Comparison of ENCODE assay signal across 33 cellular contexts in genomic region chr4:142316913-142317312, GRCh38.
"Had no signal": no experiment of that assay in that cellular context is flagged by ENCODE, and none has a peak within 500 bp of the region (broad histone marks: within the 10 kb centered on the region; RNA-seq: fewer than 3 reads in every experiment).

No MANE protein-coding gene starts in this region.

- H3K27ac ChIP-seq: breast epithelium, cardiac muscle cell, colonic mucosa, epithelial cell of prostate, esophagus squamous epithelium, gastroesophageal sphincter, hepatocyte, WERI-Rb-1 had no signal

- H3K27ac Mint-ChIP-seq: activated B cell treated with CpG ODN at 0.5 μM for 24 hours; activated CD4-positive, alpha-beta memory T cell treated with anti-CD3 and anti-CD28 coated beads, Interleukin-2, amount 10 ng/mL, durations not matched to agents 7 days and 5 days; activated naive CD4-positive, alpha-beta T cell treated with anti-CD3 and anti-CD28 coated beads, Interleukin-2, amount 10 ng/mL, durations not matched to agents 7 days and 5 days; activated naive CD8-positive, alpha-beta T cell treated with anti-CD3 and anti-CD28 coated beads for 36 hours; activated naive CD8-positive, alpha-beta T cell treated with anti-CD3 and anti-CD28 coated beads, Interleukin-2, amount 50 U/mL, for 24 hours; activated T-cell treated with anti-CD3 and anti-CD28 coated beads, Interleukin-2, amount 50 U/mL, for 24 hours; brain; T-helper 1 cell treated with Interleukin-12 subunit alpha and Interleukin-12 subunit beta and Interleukin-4 antibody, amounts not matched to agents 30 μg/mL and 1 μg/mL, for 36 hours had no signal

- H3K4me1 Mint-ChIP-seq: activated B cell treated with CpG ODN at 0.5 μM for 24 hours had no signal

- H3K4me3 ChIP-seq: adrenal gland, breast epithelium, cardiac muscle cell, colonic mucosa, esophagus squamous epithelium, gastroesophageal sphincter, heart right ventricle, hepatocyte had no signal

- ATAC-seq: activated CD4-positive, CD25-positive, alpha-beta regulatory T cell treated with anti-CD3 and anti-CD28 coated beads, Interleukin-2, amount 50 U/mL, for 24 hours; activated naive CD8-positive, alpha-beta T cell treated with anti-CD3 and anti-CD28 coated beads, Interleukin-2, amount 50 U/mL, for 24 hours; gastroesophageal sphincter; heart right ventricle had no signal

- H3K4me3 Mint-ChIP-seq: activated B cell treated with CpG ODN at 0.5 μM for 24 hours; activated CD4-positive, alpha-beta memory T cell treated with anti-CD3 and anti-CD28 coated beads, Interleukin-2, amount 10 ng/mL, durations not matched to agents 7 days and 5 days; activated naive CD4-positive, alpha-beta T cell treated with anti-CD3 and anti-CD28 coated beads, Interleukin-2, amount 10 ng/mL, durations not matched to agents 7 days and 5 days; activated naive CD8-positive, alpha-beta T cell treated with anti-CD3 and anti-CD28 coated beads for 36 hours; activated naive CD8-positive, alpha-beta T cell treated with anti-CD3 and anti-CD28 coated beads, Interleukin-2, amount 50 U/mL, for 24 hours; activated T-cell treated with anti-CD3 and anti-CD28 coated beads, Interleukin-2, amount 50 U/mL, for 24 hours; brain; T-helper 1 cell treated with Interleukin-12 subunit alpha and Interleukin-12 subunit beta and Interleukin-4 antibody, amounts not matched to agents 30 μg/mL and 1 μg/mL, for 36 hours had no signal

- H3K27me3 ChIP-seq: adrenal gland, breast epithelium, cardiac muscle cell, colonic mucosa, esophagus squamous epithelium, gastroesophageal sphincter, heart right ventricle, hepatocyte had no signal

- H3K4me1 ChIP-seq: breast epithelium, colonic mucosa, gastroesophageal sphincter had no signal

- H3K4me2 ChIP-seq: hepatocyte had no signal

- H2AFZ ChIP-seq: hepatocyte had no signal

- FAIRE-seq: endometrium, endothelial cell of umbilical vein had no signal

- H3K27me3 Mint-ChIP-seq: activated B cell treated with CpG ODN at 0.5 μM for 24 hours; activated CD4-positive, alpha-beta memory T cell treated with anti-CD3 and anti-CD28 coated beads, Interleukin-2, amount 10 ng/mL, durations not matched to agents 7 days and 5 days; activated naive CD4-positive, alpha-beta T cell treated with anti-CD3 and anti-CD28 coated beads, Interleukin-2, amount 10 ng/mL, durations not matched to agents 7 days and 5 days; activated naive CD8-positive, alpha-beta T cell treated with anti-CD3 and anti-CD28 coated beads for 36 hours; activated naive CD8-positive, alpha-beta T cell treated with anti-CD3 and anti-CD28 coated beads, Interleukin-2, amount 50 U/mL, for 24 hours; activated T-cell treated with anti-CD3 and anti-CD28 coated beads, Interleukin-2, amount 50 U/mL, for 24 hours had no signal

- H3K9me3 Mint-ChIP-seq: activated B cell treated with CpG ODN at 0.5 μM for 24 hours; activated CD4-positive, alpha-beta memory T cell treated with anti-CD3 and anti-CD28 coated beads, Interleukin-2, amount 10 ng/mL, durations not matched to agents 7 days and 5 days; T-helper 1 cell treated with Interleukin-12 subunit alpha and Interleukin-12 subunit beta and Interleukin-4 antibody, amounts not matched to agents 30 μg/mL and 1 μg/mL, for 36 hours had no signal

- DNase-seq: activated B cell treated with CpG ODN at 0.5 μM for 24 hours; activated CD4-positive, alpha-beta memory T cell treated with anti-CD3 and anti-CD28 coated beads, Interleukin-2, amount 10 ng/mL, durations not matched to agents 7 days and 5 days; activated CD4-positive, alpha-beta T cell treated with anti-CD3 and anti-CD28 coated beads for 48 hours; activated CD8-positive, alpha-beta memory T cell treated with anti-CD3 and anti-CD28 coated beads, Interleukin-2, amount 50 U/mL, for 48 hours; activated gamma-delta T cell; activated naive CD4-positive, alpha-beta T cell; activated naive CD4-positive, alpha-beta T cell treated with anti-CD3 and anti-CD28 coated beads, Interleukin-2, amount 10 ng/mL, durations not matched to agents 7 days and 5 days; activated naive CD8-positive, alpha-beta T cell treated with anti-CD3 and anti-CD28 coated beads for 36 hours; activated naive CD8-positive, alpha-beta T cell treated with anti-CD3 and anti-CD28 coated beads, Interleukin-2, amount 50 U/mL, for 24 hours; activated T-cell treated with anti-CD3 and anti-CD28 coated beads for 4 hours; activated T-cell treated with anti-CD3 and anti-CD28 coated beads, Interleukin-2, amount 50 U/mL, for 24 hours; adrenal gland; amygdala; aorta; central memory CD4-positive, alpha-beta T cell; cerebellar nuclear complex; colonic mucosa; effector CD8-positive, alpha-beta T cell; esophagus squamous epithelium; foreskin melanocyte; heart right ventricle; T-helper 9 cell; WERI-Rb-1 had no signal

- H3K79me2 ChIP-seq: hepatocyte had no signal

- H3K36me3 ChIP-seq: adrenal gland, breast epithelium, cardiac muscle cell, colonic mucosa, esophagus squamous epithelium, WERI-Rb-1 had no signal

- H3K9me3 ChIP-seq: adrenal gland, breast epithelium, colonic mucosa, esophagus squamous epithelium, gastroesophageal sphincter had no signal
